Comparison of ENCODE assay signal across 2 cellular contexts in genomic region chr3:23875326-23875725, GRCh38.
TF ChIP-seq lines count a peak whose summit lies in the region.

No MANE protein-coding gene starts in this region.

TF ChIP-seq in IMR-90, 13 proteins besides CTCF, POLR2A, EP300 and RAD21 (continued from another document):
- no peak for TF ChIP-seq BHLHE40 (IDR thresholded peaks at IDR 0.05; ENCODE audit: low read depth, low read length)
- TF ChIP-seq RCOR1 (IDR thresholded peaks at IDR 0.05; ENCODE audit: insufficient replicate concordance, low read length) = no peak
- no peak for TF ChIP-seq MXI1 (IDR thresholded peaks at IDR 0.05; ENCODE audit: borderline replicate concordance, low read depth, low read length)
- TF ChIP-seq MAFK (IDR thresholded peaks at IDR 0.05; ENCODE audit: low read depth, low read length) = no peak
- TF ChIP-seq FOS (IDR thresholded peaks at IDR 0.05; ENCODE audit: low read depth, low read length) = no peak
- no peak for TF ChIP-seq CEBPB (IDR thresholded peaks at IDR 0.05; ENCODE audit: low read depth, low read length)
- no peak for TF ChIP-seq MAZ (IDR thresholded peaks at IDR 0.05; ENCODE audit: borderline replicate concordance, low read depth, low read length)
- TF ChIP-seq CHD1 (IDR thresholded peaks at IDR 0.05; ENCODE audit: low read depth, low read length) = no peak
- no peak for TF ChIP-seq ELK1 (IDR thresholded peaks at IDR 0.05; ENCODE audit: borderline replicate concordance, low read depth, low read length)
- TF ChIP-seq RFX5 (IDR thresholded peaks at IDR 0.05; ENCODE audit: low read depth, low read length) = no peak
- TF ChIP-seq SMC3 (IDR thresholded peaks at IDR 0.05; ENCODE audit: low read depth, low read length) = no peak
- TF ChIP-seq USF2 (IDR thresholded peaks at IDR 0.05; ENCODE audit: low read depth, low read length) = no peak
TF ChIP-seq in IMR-90: peak in this region for 0.

TF ChIP-seq in SK-N-SH treated with all-trans-retinoic acid at 6 μM for 48 hours, 23 proteins besides CTCF, POLR2A, EP300 and RAD21:
- no peak for TF ChIP-seq TSHZ2 (CRISPR knock-in tag; IDR thresholded peaks at IDR 0.05)
- TF ChIP-seq ESRRG (CRISPR knock-in tag; IDR thresholded peaks at IDR 0.05) = no peak
- TF ChIP-seq ZNF565 (CRISPR knock-in tag; conservative IDR thresholded peaks at IDR 0.05; ENCODE audit: low read depth) = no peak
- no peak for TF ChIP-seq ZFP30 (CRISPR knock-in tag; IDR thresholded peaks at IDR 0.05)
- TF ChIP-seq PPARA (CRISPR knock-in tag; IDR thresholded peaks at IDR 0.05; ENCODE audit: borderline replicate concordance) = no peak
- no peak for TF ChIP-seq PATZ1 (CRISPR knock-in tag; IDR thresholded peaks at IDR 0.05; ENCODE audit: borderline replicate concordance)
- no peak for TF ChIP-seq SNAI2 (CRISPR knock-in tag; IDR thresholded peaks at IDR 0.05)
